In genomic region chr5:149803641-149804468, GRCh38 we compare ENCODE assay signal across 1 cellular context.
TF ChIP-seq lines count a peak whose summit lies in the region.

No MANE protein-coding gene starts in this region.

TF ChIP-seq in H1, 55 proteins besides CTCF, POLR2A, EP300 and RAD21 (continued from another document):
- TF ChIP-seq GTF2F1 (IDR thresholded peaks at IDR 0.05; ENCODE audit: borderline replicate concordance, low read depth, low read length) (no peak), SRF (IDR thresholded peaks at IDR 0.05; ENCODE audit: low read depth, low read length) (no peak), CEBPB (IDR thresholded peaks at IDR 0.05; ENCODE audit: low read depth, low read length) (no peak), FOSL1 (IDR thresholded peaks at IDR 0.05; ENCODE audit: insufficient read depth, low read depth, low read length) (no peak), EGR1 (IDR thresholded peaks at IDR 0.05; ENCODE audit: borderline replicate concordance, low read depth, low read length) (no peak)
